ENCODE assay signal across 16 cellular contexts in the genomic region with DNA sequence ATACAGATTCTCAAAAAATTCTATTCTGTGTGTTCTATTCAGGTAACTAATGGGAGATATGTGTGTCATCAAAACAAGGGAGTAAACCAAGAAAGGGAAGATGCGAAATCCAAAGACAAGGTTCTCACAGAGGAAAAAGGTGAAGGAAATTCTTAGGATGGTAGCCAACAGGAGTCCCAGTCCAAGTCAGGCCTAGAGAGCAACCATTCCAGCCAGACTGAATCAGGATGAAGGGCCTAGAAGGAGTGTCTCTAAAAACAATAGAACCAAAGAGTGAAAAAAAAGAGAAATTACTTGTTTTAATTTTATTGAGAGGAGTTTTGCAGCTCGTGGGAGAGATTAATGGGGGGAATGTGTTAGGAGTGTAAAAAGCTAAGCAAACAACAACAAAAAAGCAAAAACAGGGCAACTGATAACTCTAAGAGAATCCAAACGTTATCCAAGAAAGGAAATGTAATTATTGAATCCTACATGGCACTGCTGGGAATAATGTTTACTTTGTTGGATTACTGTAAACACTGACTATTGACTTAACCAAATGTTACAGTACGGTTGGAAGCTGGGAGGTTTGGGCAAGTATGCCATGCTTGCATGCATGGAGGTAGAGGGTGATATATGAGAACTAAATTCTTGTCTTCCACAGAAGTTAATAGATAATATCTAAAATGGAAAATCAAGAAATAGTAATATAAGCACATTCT. TPM values are rescaled to one million over a fixed set of nuclear protein-coding genes. Genes with fewer than 3 reads are reported as not detected.
DNase-seq lines count a peak whose midpoint lies in the region; ATAC-seq and TF ChIP-seq lines count a peak whose summit lies in the region.
"Had no signal": no experiment of that assay in that cellular context is flagged by ENCODE, and none has a peak within 500 bp of the region (broad histone marks: within the 10 kb centered on the region; RNA-seq: fewer than 3 reads in every experiment).

No MANE protein-coding gene starts in this region.

- intact Hi-C loops in gastrocnemius medialis (cut with DNase I; ENCODE audit: low total_unique reads): no loop called here
- intact Hi-C loops in CD4-positive, alpha-beta T cell (cut with DNase I, micrococcal nuclease): no loop called here

- DNase-seq in H4 (ENCODE audit: low spot score) (peak; percentile 47), NCI-H526 treated with DMSO at 0.1 percent for 48 hours (lab: John Stamatoyannopoulos, UW) (peak; percentile 74), left lobe of liver (ENCODE audit: low spot score) (no peak), gastrocnemius medialis (no peak), cerebellar nuclear complex (lab: John Stamatoyannopoulos, UW) (no peak), AML-193 (lab: John Stamatoyannopoulos, UW) (no peak)
- DNase-seq in CD4-positive, alpha-beta T cell: no peak
- DNase-seq: activated CD4-positive, alpha-beta T cell treated with anti-CD3 and anti-CD28 coated beads, Interleukin-2, amount 50 U/mL, for 1 hour; anterior cingulate cortex; Caco-2; left colon; NCI-H1092 treated with DMSO at 0.1 percent for 48 hours; NCI-H2107; stimulated activated CD4-positive, alpha-beta T cell treated with anti-CD3 and anti-CD28 coated beads, Interleukin-2, amount 100 ng/mL, for 48 hours had no signal

- CTCF ChIA-PET in CD4-positive, alpha-beta T cell (lab: Charles Lee): no interaction called here

- no peaks in the 10 kb centered on the region for H3K4me1 Mint-ChIP-seq in CD4-positive, alpha-beta T cell (ENCODE audit: low read depth)

- no peaks in the 10 kb centered on the region for H3K9me3 ChIP-seq in gastrocnemius medialis
- no peaks in the 10 kb centered on the region for H3K9me3 ChIP-seq in CD4-positive, alpha-beta T cell (ENCODE audit: control insufficient read depth, low read length)
- H3K9me3 ChIP-seq: Caco-2 had no signal

- in situ Hi-C loops in gastrocnemius medialis (cut with MboI; ENCODE audit: low sequenced_read_pairs in 4 of 4): loop anchor here in 1 of 4 donors (5.0 kb wide), 1 partner anchor 56 kb away; no protein-coding TSS in a partner anchor

- H3K4me1 ChIP-seq in gastrocnemius medialis: peaks cover 73 to 92% of the 10 kb centered on the region in 2 donors

- no peaks in the 10 kb centered on the region for H3K36me3 Mint-ChIP-seq in CD4-positive, alpha-beta T cell (ENCODE audit: low read depth)

- no peak overlapping the region for H3K27ac Mint-ChIP-seq in CD4-positive, alpha-beta T cell

- POLR2A ChIA-PET in CD4-positive, alpha-beta T cell (lab: Charles Lee): no interaction called here

- no peak overlapping the region for H3K4me3 Mint-ChIP-seq in CD4-positive, alpha-beta T cell

- H3K9me3 Mint-ChIP-seq in CD4-positive, alpha-beta T cell: no peaks in the 10 kb centered on the region

- no peak for TF ChIP-seq CTCF in gastrocnemius medialis (IDR thresholded peaks at IDR 0.05 in 4 of 5, conservative IDR thresholded peaks at IDR 0.05 in 1 of 5)
- TF ChIP-seq CTCF in CD4-positive, alpha-beta T cell (IDR thresholded peaks at IDR 0.05): no peak

- H3K4me3 ChIP-seq in gastrocnemius medialis: no peak overlapping the region
- H3K4me3 ChIP-seq: skin epidermis had no signal

- H3K27me3 ChIP-seq in gastrocnemius medialis: no peaks in the 10 kb centered on the region
- no peaks in the 10 kb centered on the region for H3K27me3 ChIP-seq in CD4-positive, alpha-beta T cell (ENCODE audit: control insufficient read depth, insufficient read depth, low read length)

- peak; percentile 64 for ATAC-seq in left lobe of liver
- ATAC-seq in gastrocnemius medialis: no peak
- ATAC-seq in GM18858 (IDR thresholded peaks at IDR 0.05; ENCODE audit: unreplicated experiment): no peak
- no peak for ATAC-seq in CD4-positive, alpha-beta T cell (ENCODE audit: poor library complexity)
- ATAC-seq: left colon had no signal

- peaks cover 7% of the 10 kb centered on the region for H3K27me3 Mint-ChIP-seq in CD4-positive, alpha-beta T cell

- H3K36me3 ChIP-seq in gastrocnemius medialis: no peaks in the 10 kb centered on the region

- TF ChIP-seq POLR2A in gastrocnemius medialis (IDR thresholded peaks at IDR 0.05): no peak

- H3K27ac ChIP-seq in gastrocnemius medialis: peak overlapping the region; percentile 88 to 98 (median 92)
- H3K27ac ChIP-seq in CD4-positive, alpha-beta T cell (ENCODE audit: low read depth, low read length): no peak overlapping the region

RNA-seq across cellular contexts. Expression of a gene that starts 12.3 kb away (rescaled TPM):
- 22.4 and 29.8 TPM in 2 replicates for total RNA-seq in H4 (2014; rRNA removed; shearing (Covaris generic))
- total RNA-seq in left lobe of liver (13.7 TPM), gastrocnemius medialis (100 to 1,000 TPM; 225 to 517 (median 280) TPM)
- under 1 TPM; 0.36 to 0.39 TPM for total RNA-seq in CD4-positive, alpha-beta T cell

Comparison
In these comparisons a context has a peak if more than half of its experiments do, and no peak if none do; other contexts are left out.
1. DNase-seq: peak in H4 (single experiment) and NCI-H526 treated with DMSO at 0.1 percent for 48 hours (single experiment); none in left lobe of liver (single experiment), gastrocnemius medialis (0 of 2), cerebellar nuclear complex (0 of 2), AML-193 (0 of 2) and CD4-positive, alpha-beta T cell (0 of 10).
2. RNA of a gene that starts 12.3 kb away (total RNA-seq): 225 to 517 TPM in gastrocnemius medialis, 22.4 to 29.8 TPM in H4 and 13.7 TPM in left lobe of liver (single experiment); 0.36 to 0.39 TPM in CD4-positive, alpha-beta T cell; every median in the first group is over 10 times any median in the second.